ENCODE assay signal across 34 cellular contexts in genomic region chr4:96380106-96380505, GRCh38.
"Had no signal": no experiment of that assay in that cellular context is flagged by ENCODE, and none has a peak within 500 bp of the region (broad histone marks: within the 10 kb centered on the region; RNA-seq: fewer than 3 reads in every experiment).

No MANE protein-coding gene starts in this region.

- H3K27me3 ChIP-seq: adrenal gland, body of pancreas, brain microvascular endothelial cell, breast epithelium had no signal

- H3K27ac ChIP-seq: adrenal gland, body of pancreas, brain microvascular endothelial cell, breast epithelium, VCaP had no signal

- H3K36me3 ChIP-seq: adrenal gland, brain microvascular endothelial cell, breast epithelium had no signal

- ATAC-seq: activated CD8-positive, alpha-beta T cell treated with anti-CD3 and anti-CD28 coated beads for 36 hours; activated naive CD4-positive, alpha-beta T cell treated with anti-CD3 and anti-CD28 coated beads, Interleukin-2, amount 50 U/mL, for 72 hours; activated T-cell treated with anti-CD3 and anti-CD28 coated beads, Interleukin-2, amount 50 U/mL, for 4 hours; activated T-cell treated with anti-CD3 and anti-CD28 coated beads, Interleukin-2, amount 50 U/mL, for 72 hours; activated T-helper 17 cell treated with anti-CD3 and anti-CD28 coated beads, Interleukin-2, amount 50 U/mL, for 72 hours; body of pancreas had no signal

- DNase-seq: activated B cell treated with CpG ODN at 0.5 μM for 24 hours; activated CD4-positive, alpha-beta memory T cell treated with anti-CD3 and anti-CD28 coated beads for 36 hours; activated CD4-positive, alpha-beta T cell treated with anti-CD3 and anti-CD28 coated beads for 4 hours; activated CD4-positive, alpha-beta T cell treated with anti-CD3 and anti-CD28 coated beads, Interleukin-2, amount 10 ng/mL, durations not matched to agents 24 days and 14 days; activated CD4-positive, alpha-beta T cell treated with anti-CD3 and anti-CD28 coated beads, Interleukin-2, amount 50 U/mL, for 1 hour; activated CD4-positive, alpha-beta T cell treated with anti-CD3 and anti-CD28 coated beads, Interleukin-2, amount 50 U/mL, for 4 hours; activated CD4-positive, CD25-positive, alpha-beta regulatory T cell treated with anti-CD3 and anti-CD28 coated beads, Interleukin-2, amount 50 U/mL, for 72 hours; activated CD8-positive, alpha-beta memory T cell treated with anti-CD3 and anti-CD28 coated beads, Interleukin-2, amount 50 U/mL, for 4 hours; activated CD8-positive, alpha-beta T cell treated with anti-CD3 and anti-CD28 coated beads for 36 hours; activated effector memory CD4-positive, alpha-beta T cell treated with anti-CD3 and anti-CD28 coated beads, Interleukin-2, amount 50 U/mL, for 16 hours; activated gamma-delta T cell treated with Interleukin-2 at 50 U/mL for 16 hours; activated naive CD4-positive, alpha-beta T cell; activated naive CD4-positive, alpha-beta T cell treated with anti-CD3 and anti-CD28 coated beads for 36 hours; activated naive CD4-positive, alpha-beta T cell treated with anti-CD3 and anti-CD28 coated beads, Interleukin-2, amount 50 U/mL, for 16 hours; activated naive CD8-positive, alpha-beta T cell treated with anti-CD3 and anti-CD28 coated beads for 36 hours; activated T-cell treated with anti-CD3 and anti-CD28 coated beads for 4 hours; activated T-cell treated with anti-CD3 and anti-CD28 coated beads, Interleukin-2, amount 50 U/mL, for 1 hour; activated T-cell treated with anti-CD3 and anti-CD28 coated beads, Interleukin-2, amount 50 U/mL, for 4 hours; activated T-cell treated with anti-CD3 and anti-CD28 coated beads, Interleukin-2, amount 50 U/mL, for 72 hours; adrenal gland; amniotic stem cell; aorta; body of pancreas; brain microvascular endothelial cell; central memory CD4-positive, alpha-beta T cell; T-helper 1 cell; T-helper 2 cell; T-helper 9 cell had no signal

- H3K4me3 ChIP-seq: adrenal gland, body of pancreas, breast epithelium had no signal

- H3K4me1 ChIP-seq: adrenal gland, body of pancreas, breast epithelium had no signal

- H3K9me3 ChIP-seq: body of pancreas, breast epithelium had no signal

- FAIRE-seq: astrocyte, TTC549 had no signal
